37 cellular contexts compared by ENCODE assay signal in genomic region chr20:63663332-63664066, GRCh38. TPM values are rescaled to one million over a fixed set of nuclear protein-coding genes. Genes with fewer than 3 reads are reported as not detected.
"Had no signal": no experiment of that assay in that cellular context is flagged by ENCODE, and none has a peak within 500 bp of the region (broad histone marks: within the 10 kb centered on the region; RNA-seq: fewer than 3 reads in every experiment).

No MANE protein-coding gene starts in this region.

- H3K27ac ChIP-seq: adrenal gland, body of pancreas, brain microvascular endothelial cell, breast epithelium, VCaP had no signal

- H3K27me3 Mint-ChIP-seq: activated B cell treated with CpG ODN at 0.5 μM for 24 hours; activated CD4-positive, alpha-beta memory T cell treated with anti-CD3 and anti-CD28 coated beads for 36 hours; activated CD4-positive, alpha-beta T cell treated with anti-CD3 and anti-CD28 coated beads, Interleukin-2, amount 10 ng/mL, durations not matched to agents 24 days and 14 days; activated CD8-positive, alpha-beta T cell treated with anti-CD3 and anti-CD28 coated beads for 36 hours; activated naive CD8-positive, alpha-beta T cell treated with anti-CD3 and anti-CD28 coated beads for 36 hours; activated T-helper 17 cell treated with anti-CD3 and anti-CD28 coated beads, Interleukin-2, amount 50 U/mL, for 72 hours had no signal

- ATAC-seq: activated CD8-positive, alpha-beta T cell treated with anti-CD3 and anti-CD28 coated beads for 36 hours; activated naive CD4-positive, alpha-beta T cell treated with anti-CD3 and anti-CD28 coated beads, Interleukin-2, amount 50 U/mL, for 72 hours; activated T-cell treated with anti-CD3 and anti-CD28 coated beads, Interleukin-2, amount 50 U/mL, for 4 hours; activated T-cell treated with anti-CD3 and anti-CD28 coated beads, Interleukin-2, amount 50 U/mL, for 72 hours; activated T-helper 17 cell treated with anti-CD3 and anti-CD28 coated beads, Interleukin-2, amount 50 U/mL, for 72 hours; body of pancreas had no signal

- H3K36me3 ChIP-seq: breast epithelium had no signal

- H3K9me3 Mint-ChIP-seq: activated B cell treated with CpG ODN at 0.5 μM for 24 hours; activated CD4-positive, alpha-beta memory T cell treated with anti-CD3 and anti-CD28 coated beads for 36 hours; activated CD4-positive, alpha-beta T cell treated with anti-CD3 and anti-CD28 coated beads, Interleukin-2, amount 10 ng/mL, durations not matched to agents 24 days and 14 days; activated CD8-positive, alpha-beta T cell treated with anti-CD3 and anti-CD28 coated beads for 36 hours; activated naive CD4-positive, alpha-beta T cell treated with anti-CD3 and anti-CD28 coated beads for 36 hours; activated naive CD4-positive, alpha-beta T cell treated with anti-CD3 and anti-CD28 coated beads, Interleukin-2, amount 50 U/mL, for 72 hours; activated naive CD8-positive, alpha-beta T cell treated with anti-CD3 and anti-CD28 coated beads for 36 hours; activated T-cell treated with anti-CD3 and anti-CD28 coated beads, Interleukin-2, amount 50 U/mL, for 4 hours; activated T-cell treated with anti-CD3 and anti-CD28 coated beads, Interleukin-2, amount 50 U/mL, for 72 hours; activated T-helper 1 cell treated with anti-CD3 and anti-CD28 coated beads, Interleukin-12 subunit alpha, Interleukin-12 subunit beta, Interleukin-2, Interleukin-4 antibody, amounts not matched to agents 30 ng/mL and 10 ng/mL and 1 ng/mL, durations not matched to agents 14 hours and 24 hours and 36 hours; activated T-helper 17 cell treated with anti-CD3 and anti-CD28 coated beads, Interleukin-2, amount 50 U/mL, for 72 hours; T-helper 1 cell treated with Interleukin-12 subunit alpha and Interleukin-12 subunit beta and Interleukin-4 antibody, amounts not matched to agents 30 μg/mL and 1 μg/mL, for 36 hours; T-helper 2 cell treated with Interferon-gamma antibody and Interleukin-4, amounts not matched to agents 5 μg/mL and 100 μg/mL, for 36 hours had no signal

- DNase-seq: activated B cell treated with CpG ODN at 0.5 μM for 24 hours; activated CD4-positive, alpha-beta memory T cell treated with anti-CD3 and anti-CD28 coated beads for 36 hours; activated CD4-positive, alpha-beta T cell treated with anti-CD3 and anti-CD28 coated beads for 4 hours; activated CD4-positive, alpha-beta T cell treated with anti-CD3 and anti-CD28 coated beads, Interleukin-2, amount 10 ng/mL, durations not matched to agents 24 days and 14 days; activated CD4-positive, alpha-beta T cell treated with anti-CD3 and anti-CD28 coated beads, Interleukin-2, amount 50 U/mL, for 1 hour; activated CD4-positive, alpha-beta T cell treated with anti-CD3 and anti-CD28 coated beads, Interleukin-2, amount 50 U/mL, for 4 hours; activated CD4-positive, CD25-positive, alpha-beta regulatory T cell treated with anti-CD3 and anti-CD28 coated beads, Interleukin-2, amount 50 U/mL, for 72 hours; activated CD8-positive, alpha-beta memory T cell treated with anti-CD3 and anti-CD28 coated beads, Interleukin-2, amount 50 U/mL, for 4 hours; activated CD8-positive, alpha-beta T cell treated with anti-CD3 and anti-CD28 coated beads for 36 hours; activated effector memory CD4-positive, alpha-beta T cell treated with anti-CD3 and anti-CD28 coated beads, Interleukin-2, amount 50 U/mL, for 16 hours; activated gamma-delta T cell treated with Interleukin-2 at 50 U/mL for 16 hours; activated naive CD4-positive, alpha-beta T cell; activated naive CD4-positive, alpha-beta T cell treated with anti-CD3 and anti-CD28 coated beads for 36 hours; activated naive CD4-positive, alpha-beta T cell treated with anti-CD3 and anti-CD28 coated beads, Interleukin-2, amount 50 U/mL, for 16 hours; activated naive CD8-positive, alpha-beta T cell treated with anti-CD3 and anti-CD28 coated beads for 36 hours; activated T-cell treated with anti-CD3 and anti-CD28 coated beads for 4 hours; activated T-cell treated with anti-CD3 and anti-CD28 coated beads, Interleukin-2, amount 50 U/mL, for 1 hour; activated T-cell treated with anti-CD3 and anti-CD28 coated beads, Interleukin-2, amount 50 U/mL, for 4 hours; activated T-cell treated with anti-CD3 and anti-CD28 coated beads, Interleukin-2, amount 50 U/mL, for 72 hours; adrenal gland; amniotic stem cell; aorta; body of pancreas; brain microvascular endothelial cell; central memory CD4-positive, alpha-beta T cell; T-helper 1 cell; T-helper 2 cell; T-helper 9 cell had no signal

- H3K27me3 ChIP-seq: adrenal gland, body of pancreas, brain microvascular endothelial cell, breast epithelium had no signal

- H3K4me3 ChIP-seq: adrenal gland, body of pancreas, breast epithelium had no signal

- H3K27ac Mint-ChIP-seq: activated B cell treated with CpG ODN at 0.5 μM for 24 hours; activated CD4-positive, alpha-beta memory T cell treated with anti-CD3 and anti-CD28 coated beads for 36 hours; activated CD4-positive, alpha-beta T cell treated with anti-CD3 and anti-CD28 coated beads, Interleukin-2, amount 10 ng/mL, durations not matched to agents 24 days and 14 days; activated CD8-positive, alpha-beta T cell treated with anti-CD3 and anti-CD28 coated beads for 36 hours; activated naive CD4-positive, alpha-beta T cell treated with anti-CD3 and anti-CD28 coated beads for 36 hours; activated naive CD4-positive, alpha-beta T cell treated with anti-CD3 and anti-CD28 coated beads, Interleukin-2, amount 50 U/mL, for 72 hours; activated naive CD8-positive, alpha-beta T cell treated with anti-CD3 and anti-CD28 coated beads for 36 hours; activated T-cell treated with anti-CD3 and anti-CD28 coated beads, Interleukin-2, amount 50 U/mL, for 72 hours; activated T-helper 1 cell treated with anti-CD3 and anti-CD28 coated beads, Interleukin-12 subunit alpha, Interleukin-12 subunit beta, Interleukin-2, Interleukin-4 antibody, amounts not matched to agents 30 ng/mL and 10 ng/mL and 1 ng/mL, durations not matched to agents 14 hours and 24 hours and 36 hours; activated T-helper 17 cell treated with anti-CD3 and anti-CD28 coated beads, Interleukin-2, amount 50 U/mL, for 72 hours; T-helper 1 cell treated with Interleukin-12 subunit alpha and Interleukin-12 subunit beta and Interleukin-4 antibody, amounts not matched to agents 30 μg/mL and 1 μg/mL, for 36 hours; T-helper 2 cell treated with Interferon-gamma antibody and Interleukin-4, amounts not matched to agents 5 μg/mL and 100 μg/mL, for 36 hours had no signal

- H3K4me3 Mint-ChIP-seq: activated B cell treated with CpG ODN at 0.5 μM for 24 hours; activated CD4-positive, alpha-beta memory T cell treated with anti-CD3 and anti-CD28 coated beads for 36 hours; activated CD4-positive, alpha-beta T cell treated with anti-CD3 and anti-CD28 coated beads, Interleukin-2, amount 10 ng/mL, durations not matched to agents 24 days and 14 days; activated CD8-positive, alpha-beta T cell treated with anti-CD3 and anti-CD28 coated beads for 36 hours; activated naive CD4-positive, alpha-beta T cell treated with anti-CD3 and anti-CD28 coated beads for 36 hours; activated naive CD8-positive, alpha-beta T cell treated with anti-CD3 and anti-CD28 coated beads for 36 hours; activated T-cell treated with anti-CD3 and anti-CD28 coated beads, Interleukin-2, amount 50 U/mL, for 4 hours; activated T-cell treated with anti-CD3 and anti-CD28 coated beads, Interleukin-2, amount 50 U/mL, for 72 hours; activated T-helper 1 cell treated with anti-CD3 and anti-CD28 coated beads, Interleukin-12 subunit alpha, Interleukin-12 subunit beta, Interleukin-2, Interleukin-4 antibody, amounts not matched to agents 30 ng/mL and 10 ng/mL and 1 ng/mL, durations not matched to agents 14 hours and 24 hours and 36 hours; activated T-helper 17 cell treated with anti-CD3 and anti-CD28 coated beads, Interleukin-2, amount 50 U/mL, for 72 hours; T-helper 1 cell treated with Interleukin-12 subunit alpha and Interleukin-12 subunit beta and Interleukin-4 antibody, amounts not matched to agents 30 μg/mL and 1 μg/mL, for 36 hours; T-helper 2 cell treated with Interferon-gamma antibody and Interleukin-4, amounts not matched to agents 5 μg/mL and 100 μg/mL, for 36 hours had no signal

- H3K9me3 ChIP-seq: adrenal gland, body of pancreas, breast epithelium had no signal

RNA-seq across cellular contexts. Expression of gene TNFRSF6B, which starts 33.0 kb away (rescaled TPM):
- total RNA-seq: activated B cell treated with CpG ODN at 0.5 μM for 24 hours; activated CD4-positive, alpha-beta memory T cell treated with anti-CD3 and anti-CD28 coated beads for 36 hours; activated CD4-positive, alpha-beta T cell treated with anti-CD3 and anti-CD28 coated beads, Interleukin-2, amount 10 ng/mL, durations not matched to agents 24 days and 14 days; activated CD8-positive, alpha-beta memory T cell treated with anti-CD3 and anti-CD28 coated beads for 36 hours; activated CD8-positive, alpha-beta T cell treated with anti-CD3 and anti-CD28 coated beads for 36 hours; activated naive CD4-positive, alpha-beta T cell treated with anti-CD3 and anti-CD28 coated beads for 36 hours; activated naive CD4-positive, alpha-beta T cell treated with anti-CD3 and anti-CD28 coated beads, Interleukin-2, amount 50 U/mL, for 72 hours; activated naive CD8-positive, alpha-beta T cell treated with anti-CD3 and anti-CD28 coated beads for 36 hours; activated T-helper 1 cell treated with anti-CD3 and anti-CD28 coated beads, Interleukin-12 subunit alpha, Interleukin-12 subunit beta, Interleukin-2, Interleukin-4 antibody, amounts not matched to agents 30 ng/mL and 10 ng/mL and 1 ng/mL, durations not matched to agents 14 hours and 24 hours and 36 hours; activated T-helper 17 cell treated with anti-CD3 and anti-CD28 coated beads, Interleukin-2, amount 50 U/mL, for 72 hours; cardiac septum had no signal
